Comparison of ENCODE assay signal across 1 cellular context in the genomic region with DNA sequence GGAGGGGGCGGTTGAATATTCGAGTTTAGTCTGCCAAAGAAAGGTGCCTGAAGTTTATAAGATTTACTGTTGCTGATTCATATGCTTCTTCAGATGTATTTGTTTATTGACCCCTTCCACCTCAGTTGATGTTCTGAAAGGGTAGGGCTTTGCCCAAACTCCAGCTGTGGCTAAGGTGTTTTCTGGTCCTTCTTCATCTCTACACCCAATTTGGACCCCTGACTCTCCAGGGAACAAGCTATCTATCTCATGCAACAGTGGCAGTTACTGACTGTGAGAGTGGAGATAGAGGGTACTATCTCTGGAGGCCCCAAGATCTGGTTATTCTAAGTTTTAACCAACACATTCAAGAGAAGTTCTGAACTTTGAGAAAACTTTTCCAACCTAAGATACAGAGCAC.
TF ChIP-seq lines count a peak whose summit lies in the region.

No MANE protein-coding gene starts in this region.

TF ChIP-seq in K562, 482 proteins besides CTCF, POLR2A, EP300 and RAD21 (continued from another document and continues in another):
- TF ChIP-seq EGR1 (conservative IDR thresholded peaks at IDR 0.05): no peak
- 0 out of 4 replicates have a peak, but pooled peaks have one; percentile 20 to 21 for TF ChIP-seq KDM1A (IDR thresholded peaks at IDR 0.05)
- TF ChIP-seq, protein P1, sequence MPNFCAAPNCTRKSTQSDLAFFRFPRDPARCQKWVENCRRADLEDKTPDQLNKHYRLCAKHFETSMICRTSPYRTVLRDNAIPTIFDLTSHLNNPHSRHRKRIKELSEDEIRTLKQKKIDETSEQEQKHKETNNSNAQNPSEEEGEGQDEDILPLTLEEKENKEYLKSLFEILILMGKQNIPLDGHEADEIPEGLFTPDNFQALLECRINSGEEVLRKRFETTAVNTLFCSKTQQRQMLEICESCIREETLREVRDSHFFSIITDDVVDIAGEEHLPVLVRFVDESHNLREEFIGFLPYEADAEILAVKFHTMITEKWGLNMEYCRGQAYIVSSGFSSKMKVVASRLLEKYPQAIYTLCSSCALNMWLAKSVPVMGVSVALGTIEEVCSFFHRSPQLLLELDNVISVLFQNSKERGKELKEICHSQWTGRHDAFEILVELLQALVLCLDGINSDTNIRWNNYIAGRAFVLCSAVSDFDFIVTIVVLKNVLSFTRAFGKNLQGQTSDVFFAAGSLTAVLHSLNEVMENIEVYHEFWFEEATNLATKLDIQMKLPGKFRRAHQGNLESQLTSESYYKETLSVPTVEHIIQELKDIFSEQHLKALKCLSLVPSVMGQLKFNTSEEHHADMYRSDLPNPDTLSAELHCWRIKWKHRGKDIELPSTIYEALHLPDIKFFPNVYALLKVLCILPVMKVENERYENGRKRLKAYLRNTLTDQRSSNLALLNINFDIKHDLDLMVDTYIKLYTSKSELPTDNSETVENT (CRISPR knock-in tag; IDR thresholded peaks at IDR 0.05): no peak
- TF ChIP-seq ASH1L (IDR thresholded peaks at IDR 0.05; ENCODE audit: borderline replicate concordance, low read depth, partially characterized antibody): no peak
- TF ChIP-seq, protein P2, sequence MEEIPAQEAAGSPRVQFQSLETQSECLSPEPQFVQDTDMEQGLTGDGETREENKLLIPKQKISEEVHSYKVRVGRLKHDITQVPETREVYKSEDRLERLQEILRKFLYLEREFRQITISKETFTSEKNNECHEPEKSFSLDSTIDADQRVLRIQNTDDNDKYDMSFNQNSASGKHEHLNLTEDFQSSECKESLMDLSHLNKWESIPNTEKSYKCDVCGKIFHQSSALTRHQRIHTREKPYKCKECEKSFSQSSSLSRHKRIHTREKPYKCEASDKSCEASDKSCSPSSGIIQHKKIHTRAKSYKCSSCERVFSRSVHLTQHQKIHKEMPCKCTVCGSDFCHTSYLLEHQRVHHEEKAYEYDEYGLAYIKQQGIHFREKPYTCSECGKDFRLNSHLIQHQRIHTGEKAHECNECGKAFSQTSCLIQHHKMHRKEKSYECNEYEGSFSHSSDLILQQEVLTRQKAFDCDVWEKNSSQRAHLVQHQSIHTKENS (CRISPR knock-in tag; IDR thresholded peaks at IDR 0.05): no peak
- no peak for TF ChIP-seq SMARCB1 (IDR thresholded peaks at IDR 0.05; ENCODE audit: insufficient read length, low read depth)
- no peak for TF ChIP-seq SETDB1 (IDR thresholded peaks at IDR 0.05; ENCODE audit: low read length)
- TF ChIP-seq U2AF1 (optimal IDR thresholded peaks at IDR 0.05; ENCODE audit: low read depth, low read length): no peak
- TF ChIP-seq RBM39 (optimal IDR thresholded peaks at IDR 0.05; ENCODE audit: low read depth, low read length): no peak
- no peak for TF ChIP-seq ZNF253 (CRISPR knock-in tag; conservative IDR thresholded peaks at IDR 0.05)
- TF ChIP-seq, protein P3, sequence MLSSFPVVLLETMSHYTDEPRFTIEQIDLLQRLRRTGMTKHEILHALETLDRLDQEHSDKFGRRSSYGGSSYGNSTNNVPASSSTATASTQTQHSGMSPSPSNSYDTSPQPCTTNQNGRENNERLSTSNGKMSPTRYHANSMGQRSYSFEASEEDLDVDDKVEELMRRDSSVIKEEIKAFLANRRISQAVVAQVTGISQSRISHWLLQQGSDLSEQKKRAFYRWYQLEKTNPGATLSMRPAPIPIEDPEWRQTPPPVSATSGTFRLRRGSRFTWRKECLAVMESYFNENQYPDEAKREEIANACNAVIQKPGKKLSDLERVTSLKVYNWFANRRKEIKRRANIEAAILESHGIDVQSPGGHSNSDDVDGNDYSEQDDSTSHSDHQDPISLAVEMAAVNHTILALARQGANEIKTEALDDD (IDR thresholded peaks at IDR 0.05): 0 out of 2 replicates have a peak, but pooled peaks have one; percentile 27
- TF ChIP-seq STAT5B (CRISPR knock-in tag; IDR thresholded peaks at IDR 0.05): no peak
- TF ChIP-seq CEBPB (tag; IDR thresholded peaks at IDR 0.05): no peak
- TF ChIP-seq TEAD1 (CRISPR knock-in tag; IDR thresholded peaks at IDR 0.05): no peak
- no peak for TF ChIP-seq ZNF586 (CRISPR knock-in tag; conservative IDR thresholded peaks at IDR 0.05)
- peak; percentile 87 for TF ChIP-seq CBFA2T2 (conservative IDR thresholded peaks at IDR 0.05)
- no peak for TF ChIP-seq BCOR (IDR thresholded peaks at IDR 0.05)
- TF ChIP-seq GTF2A2 (tag; IDR thresholded peaks at IDR 0.05): no peak
- TF ChIP-seq MYBL2 (IDR thresholded peaks at IDR 0.05; ENCODE audit: low read depth): no peak
- TF ChIP-seq MYBL2 (CRISPR knock-in tag; IDR thresholded peaks at IDR 0.05; ENCODE audit: borderline replicate concordance): no peak
- no peak for TF ChIP-seq ZSCAN32 (CRISPR knock-in tag; IDR thresholded peaks at IDR 0.05)
- peak; percentile 72 for TF ChIP-seq NFIC (IDR thresholded peaks at IDR 0.05)
- no peak for TF ChIP-seq POLR2H (tag; IDR thresholded peaks at IDR 0.05; ENCODE audit: low read depth)
- no peak for TF ChIP-seq ZBTB5 (IDR thresholded peaks at IDR 0.05)
- no peak for TF ChIP-seq CEBPG (CRISPR knock-in tag; IDR thresholded peaks at IDR 0.05)
- no peak for TF ChIP-seq CEBPG (tag; conservative IDR thresholded peaks at IDR 0.05 in 1 of 2, IDR thresholded peaks at IDR 0.05 in 1 of 2)
- TF ChIP-seq GABPA (tag; conservative IDR thresholded peaks at IDR 0.05; ENCODE audit: low read depth): no peak
- TF ChIP-seq SUPT5H (IDR thresholded peaks at IDR 0.05): no peak
- no peak for TF ChIP-seq ZNF699 (CRISPR knock-in tag; IDR thresholded peaks at IDR 0.05; ENCODE audit: insufficient replicate concordance)
- no peak for TF ChIP-seq SAP30 (IDR thresholded peaks at IDR 0.05; ENCODE audit: borderline replicate concordance, insufficient read depth, low read depth, low read length, poor library complexity, severe bottlenecking)
- TF ChIP-seq ZNF431 (CRISPR knock-in tag; IDR thresholded peaks at IDR 0.05): no peak
- TF ChIP-seq NFE2 (IDR thresholded peaks at IDR 0.05; ENCODE audit: low read depth): no peak
- TF ChIP-seq NCOR1 (IDR thresholded peaks at IDR 0.05): peak; percentile 90
- no peak for TF ChIP-seq LARP7 (IDR thresholded peaks at IDR 0.05)
- no peak for TF ChIP-seq SP2 (IDR thresholded peaks at IDR 0.05; ENCODE audit: extremely low read depth, low read depth, low read length, poor library complexity, severe bottlenecking)
- TF ChIP-seq HINFP (tag; conservative IDR thresholded peaks at IDR 0.05; ENCODE audit: low read depth): no peak
- TF ChIP-seq, protein P4, sequence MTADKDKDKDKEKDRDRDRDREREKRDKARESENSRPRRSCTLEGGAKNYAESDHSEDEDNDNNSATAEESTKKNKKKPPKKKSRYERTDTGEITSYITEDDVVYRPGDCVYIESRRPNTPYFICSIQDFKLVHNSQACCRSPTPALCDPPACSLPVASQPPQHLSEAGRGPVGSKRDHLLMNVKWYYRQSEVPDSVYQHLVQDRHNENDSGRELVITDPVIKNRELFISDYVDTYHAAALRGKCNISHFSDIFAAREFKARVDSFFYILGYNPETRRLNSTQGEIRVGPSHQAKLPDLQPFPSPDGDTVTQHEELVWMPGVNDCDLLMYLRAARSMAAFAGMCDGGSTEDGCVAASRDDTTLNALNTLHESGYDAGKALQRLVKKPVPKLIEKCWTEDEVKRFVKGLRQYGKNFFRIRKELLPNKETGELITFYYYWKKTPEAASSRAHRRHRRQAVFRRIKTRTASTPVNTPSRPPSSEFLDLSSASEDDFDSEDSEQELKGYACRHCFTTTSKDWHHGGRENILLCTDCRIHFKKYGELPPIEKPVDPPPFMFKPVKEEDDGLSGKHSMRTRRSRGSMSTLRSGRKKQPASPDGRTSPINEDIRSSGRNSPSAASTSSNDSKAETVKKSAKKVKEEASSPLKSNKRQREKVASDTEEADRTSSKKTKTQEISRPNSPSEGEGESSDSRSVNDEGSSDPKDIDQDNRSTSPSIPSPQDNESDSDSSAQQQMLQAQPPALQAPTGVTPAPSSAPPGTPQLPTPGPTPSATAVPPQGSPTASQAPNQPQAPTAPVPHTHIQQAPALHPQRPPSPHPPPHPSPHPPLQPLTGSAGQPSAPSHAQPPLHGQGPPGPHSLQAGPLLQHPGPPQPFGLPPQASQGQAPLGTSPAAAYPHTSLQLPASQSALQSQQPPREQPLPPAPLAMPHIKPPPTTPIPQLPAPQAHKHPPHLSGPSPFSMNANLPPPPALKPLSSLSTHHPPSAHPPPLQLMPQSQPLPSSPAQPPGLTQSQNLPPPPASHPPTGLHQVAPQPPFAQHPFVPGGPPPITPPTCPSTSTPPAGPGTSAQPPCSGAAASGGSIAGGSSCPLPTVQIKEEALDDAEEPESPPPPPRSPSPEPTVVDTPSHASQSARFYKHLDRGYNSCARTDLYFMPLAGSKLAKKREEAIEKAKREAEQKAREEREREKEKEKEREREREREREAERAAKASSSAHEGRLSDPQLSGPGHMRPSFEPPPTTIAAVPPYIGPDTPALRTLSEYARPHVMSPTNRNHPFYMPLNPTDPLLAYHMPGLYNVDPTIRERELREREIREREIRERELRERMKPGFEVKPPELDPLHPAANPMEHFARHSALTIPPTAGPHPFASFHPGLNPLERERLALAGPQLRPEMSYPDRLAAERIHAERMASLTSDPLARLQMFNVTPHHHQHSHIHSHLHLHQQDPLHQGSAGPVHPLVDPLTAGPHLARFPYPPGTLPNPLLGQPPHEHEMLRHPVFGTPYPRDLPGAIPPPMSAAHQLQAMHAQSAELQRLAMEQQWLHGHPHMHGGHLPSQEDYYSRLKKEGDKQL (CRISPR knock-in tag; IDR thresholded peaks at IDR 0.05; ENCODE audit: borderline replicate concordance): no peak
- TF ChIP-seq CTBP1 (IDR thresholded peaks at IDR 0.05; ENCODE audit: borderline replicate concordance): peak; percentile 25; the same call in 1 of the 2 replicates
- TF ChIP-seq ZNF174 (CRISPR knock-in tag; IDR thresholded peaks at IDR 0.05): no peak
- TF ChIP-seq ZBTB2 (IDR thresholded peaks at IDR 0.05): 0 out of 2 replicates have a peak, but pooled peaks have one; percentile 49
- TF ChIP-seq, protein P5, sequence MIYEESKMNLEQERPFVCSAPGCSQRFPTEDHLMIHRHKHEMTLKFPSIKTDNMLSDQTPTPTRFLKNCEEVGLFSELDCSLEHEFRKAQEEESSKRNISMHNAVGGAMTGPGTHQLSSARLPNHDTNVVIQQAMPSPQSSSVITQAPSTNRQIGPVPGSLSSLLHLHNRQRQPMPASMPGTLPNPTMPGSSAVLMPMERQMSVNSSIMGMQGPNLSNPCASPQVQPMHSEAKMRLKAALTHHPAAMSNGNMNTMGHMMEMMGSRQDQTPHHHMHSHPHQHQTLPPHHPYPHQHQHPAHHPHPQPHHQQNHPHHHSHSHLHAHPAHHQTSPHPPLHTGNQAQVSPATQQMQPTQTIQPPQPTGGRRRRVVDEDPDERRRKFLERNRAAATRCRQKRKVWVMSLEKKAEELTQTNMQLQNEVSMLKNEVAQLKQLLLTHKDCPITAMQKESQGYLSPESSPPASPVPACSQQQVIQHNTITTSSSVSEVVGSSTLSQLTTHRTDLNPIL (CRISPR knock-in tag; IDR thresholded peaks at IDR 0.05): no peak
- TF ChIP-seq HEY1 (CRISPR knock-in tag; IDR thresholded peaks at IDR 0.05; ENCODE audit: borderline replicate concordance): no peak
- peak; percentile 49 for TF ChIP-seq MEIS2 (IDR thresholded peaks at IDR 0.05; ENCODE audit: partially characterized antibody)
- 0 out of 2 replicates have a peak, but pooled peaks have one; percentile 30 for TF ChIP-seq CREB1 (IDR thresholded peaks at IDR 0.05)
- no peak for TF ChIP-seq CREB1 (CRISPR knock-in tag; IDR thresholded peaks at IDR 0.05)
- TF ChIP-seq TAF9B (IDR thresholded peaks at IDR 0.05; ENCODE audit: partially characterized antibody): no peak
- no peak for TF ChIP-seq ZNF695 (CRISPR knock-in tag; IDR thresholded peaks at IDR 0.05)
- no peak for TF ChIP-seq OTX1 (CRISPR knock-in tag; IDR thresholded peaks at IDR 0.05)
- no peak for TF ChIP-seq THRAP3 (IDR thresholded peaks at IDR 0.05; ENCODE audit: borderline replicate concordance)
- TF ChIP-seq RBFOX2 (IDR thresholded peaks at IDR 0.05; ENCODE audit: low read depth, low read length): no peak
- TF ChIP-seq, protein P6, sequence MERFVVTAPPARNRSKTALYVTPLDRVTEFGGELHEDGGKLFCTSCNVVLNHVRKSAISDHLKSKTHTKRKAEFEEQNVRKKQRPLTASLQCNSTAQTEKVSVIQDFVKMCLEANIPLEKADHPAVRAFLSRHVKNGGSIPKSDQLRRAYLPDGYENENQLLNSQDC (CRISPR knock-in tag; IDR thresholded peaks at IDR 0.05): no peak
- TF ChIP-seq NFIX (CRISPR knock-in tag; IDR thresholded peaks at IDR 0.05; ENCODE audit: low read depth): no peak
- no peak for TF ChIP-seq NR2F6 (CRISPR knock-in tag; IDR thresholded peaks at IDR 0.05)
- TF ChIP-seq SRSF7 (optimal IDR thresholded peaks at IDR 0.05; ENCODE audit: low read depth, low read length): no peak
